8 cellular contexts compared by ENCODE assay signal in the genomic region with DNA sequence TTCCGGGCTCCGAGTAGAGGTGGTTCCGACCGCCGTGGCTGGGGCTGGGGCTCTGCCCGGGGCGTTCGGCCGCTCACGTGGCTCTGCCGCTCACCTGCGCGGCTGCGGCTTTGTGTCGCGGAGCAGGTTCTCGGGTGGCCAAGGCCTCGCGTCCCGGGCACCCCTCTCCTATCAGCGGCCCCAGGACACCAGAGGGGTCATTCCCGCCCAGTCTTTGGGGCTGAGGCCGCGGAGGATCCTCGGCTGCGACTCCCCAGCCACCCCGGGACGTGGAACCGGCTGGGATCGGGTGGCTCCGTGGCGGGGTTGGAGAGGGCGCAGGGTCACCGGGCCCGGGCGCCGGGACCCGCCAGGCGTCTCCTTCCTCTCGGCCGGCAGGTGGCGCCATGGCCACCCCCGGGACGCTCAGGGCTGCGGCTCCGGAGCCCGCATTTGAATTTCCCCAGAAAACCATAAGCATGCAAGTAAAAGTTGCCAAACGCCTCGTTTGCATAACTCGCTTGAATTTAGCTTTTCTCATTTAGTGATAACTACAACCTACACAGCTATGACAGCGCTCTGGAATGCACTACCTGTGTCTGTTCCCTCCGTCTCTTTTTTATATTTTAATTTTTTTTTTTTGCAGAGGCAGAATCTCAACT. TPM values are rescaled to one million over a fixed set of nuclear protein-coding genes. Genes with fewer than 3 reads are reported as not detected.
DNase-seq lines count a peak whose midpoint lies in the region; ATAC-seq and TF ChIP-seq lines count a peak whose summit lies in the region.

No MANE protein-coding gene starts in this region.

- WGBS in iPS DF 6.9 (ENCODE audit: insufficient coverage, insufficient read length) = no CpG with 5 or more reads among the region's 52 CpGs
- 2% methylated on average over 52 of the region's 52 CpGs for WGBS in sigmoid colon, 2 donors

- H3K27ac ChIP-seq in HUES6 (ENCODE audit: low read depth, low read length) (peak overlapping the region; percentile 79; the same call in 1 of the 2 replicates), iPS DF 6.9 (ENCODE audit: low read length) (no peak overlapping the region), sigmoid colon (no peak overlapping the region)

- DNase-seq in NCI-H345 (lab: John Stamatoyannopoulos, UW) = peak; percentile 42
- no peak for DNase-seq in NCI-H345 treated with DMSO at 0.1 percent for 48 hours (lab: John Stamatoyannopoulos, UW; ENCODE audit: unreplicated experiment)
- peak; percentile 21 to 83 (median 45) for DNase-seq in T-helper 2 cell
- peak; percentile 35 for DNase-seq in astrocyte of the cerebellum (ENCODE audit: low read depth)
- DNase-seq in iPS DF 6.9 (ENCODE audit: low read depth, low spot score) = no peak
- DNase-seq in sigmoid colon = peak; percentile 73

- intact Hi-C loops in sigmoid colon (cut with DNase I) = no loop called here

- H3K4me3 ChIP-seq in HUES6 (ENCODE audit: low read depth, low read length) (peak overlapping the region; percentile 98), astrocyte of the cerebellum (ENCODE audit: low read depth, low read length) (peak overlapping the region; percentile 40), iPS DF 6.9 (ENCODE audit: low read length) (peak overlapping the region; percentile 81; the same call in 1 of the 2 replicates), sigmoid colon (peak overlapping the region; percentile 9 to 58 (median 47))

- no peak for TF ChIP-seq EP300 in sigmoid colon (IDR thresholded peaks at IDR 0.05)

- in situ Hi-C loops in astrocyte of the cerebellum (cut with HindIII; ENCODE audit: low sequenced_read_pairs) = no loop called here

- TF ChIP-seq POLR2A in sigmoid colon (IDR thresholded peaks at IDR 0.05) = no peak

- peak overlapping the region; percentile 96 for H3K9ac ChIP-seq in HUES6 (ENCODE audit: low read length)

- ATAC-seq in GM21381 (IDR thresholded peaks at IDR 0.05; ENCODE audit: unreplicated experiment) = no peak

- H3K27me3 ChIP-seq in HUES6 (ENCODE audit: control insufficient read depth, insufficient read depth, low read length) (peaks cover 8% of the 10 kb centered on the region), iPS DF 6.9 (ENCODE audit: control insufficient read depth, insufficient read depth, low read length) (no peaks in the 10 kb centered on the region; the same call in 1 of the 2 replicates), sigmoid colon (peaks cover 0 to 68% (median 44%) of the 10 kb centered on the region in 3 donors)

- H3K9me3 ChIP-seq in HUES6 (ENCODE audit: control insufficient read depth, insufficient read depth, low read depth, low read length) (0 out of 2 replicates have a peak, but pooled peaks cover 2% of the 10 kb centered on the region), iPS DF 6.9 (ENCODE audit: control insufficient read depth, insufficient read depth, low read length) (no peaks in the 10 kb centered on the region), sigmoid colon (no peaks in the 10 kb centered on the region)

- H3K36me3 ChIP-seq in HUES6 (ENCODE audit: control insufficient read depth, insufficient read depth, low read length) (no peaks in the 10 kb centered on the region), iPS DF 6.9 (ENCODE audit: control insufficient read depth, insufficient read depth, low read length) (no peaks in the 10 kb centered on the region), sigmoid colon (no peaks in the 10 kb centered on the region)

- TF ChIP-seq CTCF in astrocyte of the cerebellum (IDR thresholded peaks at IDR 0.05; ENCODE audit: low read depth, low read length, missing control alignments) (peak; percentile 86), sigmoid colon (IDR thresholded peaks at IDR 0.05) (peak; percentile 41 to 90 (median 61))

- H3K4me1 ChIP-seq in HUES6 (ENCODE audit: control insufficient read depth, insufficient read depth, low read length) (peaks cover 6% of the 10 kb centered on the region), iPS DF 6.9 (ENCODE audit: control insufficient read depth, insufficient read depth, low read length) (no peaks in the 10 kb centered on the region), sigmoid colon (peaks cover 0 to 20% (median 19%) of the 10 kb centered on the region in 4 donors)

RNA-seq across cellular contexts. Expression of a gene that starts 1.2 kb away (rescaled TPM):
- total RNA-seq in sigmoid colon = not detected
- under 1 TPM in 1 of 3 donors, not detected in 2; 0.13 TPM for polyA plus RNA-seq in sigmoid colon

RNA-seq across cellular contexts. Expression of a gene that starts 42.2 kb away (rescaled TPM):
- total RNA-seq in sigmoid colon = 10 to 100 TPM; 30.7 to 38.5 (median 32.0) TPM
- 10 to 100 TPM in 2 of 3 donors, 1 to 10 TPM in 1; 7.6 to 19.2 (median 11.9) TPM for polyA plus RNA-seq in sigmoid colon

Comparison
In these comparisons a context has a peak if more than half of its experiments do, and no peak if none do; other contexts are left out.
1. DNase-seq: peak in NCI-H345 (single experiment), T-helper 2 cell (5 of 5), astrocyte of the cerebellum (single experiment) and sigmoid colon (single experiment); none in NCI-H345 treated with DMSO at 0.1 percent for 48 hours (single experiment) and iPS DF 6.9 (single experiment).
2. H3K4me3 ChIP-seq: peak in every context shown above with its lines; median percentile 98 in HUES6; 81 in iPS DF 6.9; 47 in sigmoid colon; 40 in astrocyte of the cerebellum.